In the genomic region with DNA sequence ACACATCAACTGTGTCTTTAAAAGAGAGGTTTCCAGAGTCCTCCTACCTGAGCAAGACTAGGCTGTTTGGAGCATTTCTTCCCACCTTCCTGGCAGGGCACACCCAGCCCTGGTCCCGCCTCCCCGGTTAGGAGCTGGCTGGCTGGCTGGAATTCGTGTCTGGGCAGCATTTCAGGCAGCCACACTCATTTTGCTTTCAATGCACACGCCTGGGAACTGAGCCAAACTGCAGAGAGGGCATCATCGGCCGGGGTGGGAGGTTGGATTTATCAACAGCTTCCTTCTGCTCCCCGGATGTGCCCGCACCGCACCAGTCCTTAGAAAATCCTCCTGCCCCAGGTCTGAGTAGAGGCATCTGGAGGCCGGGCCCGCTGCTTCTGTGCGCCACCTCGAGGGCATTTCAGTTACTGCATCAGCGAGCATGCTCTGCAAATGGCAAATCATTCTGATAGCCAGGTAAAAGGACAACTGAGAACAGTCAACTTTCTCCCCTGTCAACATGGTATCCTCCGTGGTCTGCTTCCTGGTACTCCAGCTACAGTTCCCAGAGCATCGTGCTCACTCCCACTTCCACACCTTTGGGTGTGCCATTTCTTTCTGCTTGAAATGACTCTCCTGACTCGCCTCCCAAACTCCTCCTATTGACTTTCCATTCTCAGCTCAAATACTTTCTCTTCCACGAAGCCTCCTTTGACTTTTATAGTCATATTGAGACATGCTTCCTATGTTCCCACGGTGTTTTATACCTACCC, we compare ENCODE assay signal across 8 cellular contexts. TPM values are rescaled to one million over a fixed set of nuclear protein-coding genes. Genes with fewer than 3 reads are reported as not detected.
A peak's percentile ranks its signal among the peaks of the same experiment; 100 is the strongest.
DNase-seq lines count a peak whose midpoint lies in the region; ATAC-seq and TF ChIP-seq lines count a peak whose summit lies in the region.

No MANE protein-coding gene starts in this region.

- ATAC-seq in SK-N-SH treated with all-trans-retinoic acid at 6 μM for 48 hours (peak; percentile 98), Right ventricle myocardium superior (ENCODE audit: poor library complexity) (peak; percentile 86), HG03025 (IDR thresholded peaks at IDR 0.05; ENCODE audit: low FRiP score, unreplicated experiment) (no peak)

- H3K4me3 ChIP-seq in parathyroid adenoma (ENCODE audit: low read depth, low read length) (no peak overlapping the region), tibial artery (no peak overlapping the region)

- intact Hi-C loops in Right ventricle myocardium superior (cut with DNase I) (loop anchor here (5.0 to 10.0 kb wide), 2 partner anchors 37 to 119 kb away; a partner anchor contains a TSS), tibial artery (cut with DNase I; ENCODE audit: low total_unique reads) (loop anchor here (10.0 kb wide), 1 partner anchor 59 kb away; a partner anchor contains a TSS)

- no peaks in the 10 kb centered on the region for H3K79me2 ChIP-seq in parathyroid adenoma

- H3K4me1 ChIP-seq in parathyroid adenoma (peaks cover 7% of the 10 kb centered on the region), tibial artery (peaks cover 0 to 24% (median 15%) of the 10 kb centered on the region in 4 donors)

- H3K9me3 ChIP-seq in parathyroid adenoma (ENCODE audit: control insufficient read depth, low read length) (no peaks in the 10 kb centered on the region), tibial artery (no peaks in the 10 kb centered on the region)

- DNase-seq in GM04504 (ENCODE audit: low read depth) (peak; percentile 82), NCI-H1105 (lab: John Stamatoyannopoulos, UW) (peak; percentile 99), Right ventricle myocardium superior (peak; percentile 91), tibial artery (peak; percentile 82 to 92)
- peak; percentile 74 for DNase-seq in activated naive CD8-positive, alpha-beta T cell treated with anti-CD3 and anti-CD28 coated beads, Interleukin-2, amount 50 U/mL, for 16 hours (ENCODE audit: low read depth, low spot score)

- peak; percentile 86 for TF ChIP-seq CTCF in parathyroid adenoma (IDR thresholded peaks at IDR 0.05)
- TF ChIP-seq CTCF in tibial artery (IDR thresholded peaks at IDR 0.05): peak; percentile 91 to 92

- no peak overlapping the region for H3K9ac ChIP-seq in parathyroid adenoma

- peak overlapping the region; percentile 60 for H2AFZ ChIP-seq in parathyroid adenoma

- H3K27ac ChIP-seq in parathyroid adenoma: peak overlapping the region; percentile 45
- peak overlapping the region in 1 of 2 donors; percentile 48 for H3K27ac ChIP-seq in tibial artery

- H3K36me3 ChIP-seq in parathyroid adenoma (ENCODE audit: control insufficient read depth, insufficient read depth, low read length): no peaks in the 10 kb centered on the region
- H3K36me3 ChIP-seq in tibial artery: peaks cover 0 to 57% (median 8%) of the 10 kb centered on the region in 3 donors

- no peaks in the 10 kb centered on the region for H3K27me3 ChIP-seq in parathyroid adenoma (ENCODE audit: control insufficient read depth, insufficient read depth, low read length)
- no peaks in the 10 kb centered on the region for H3K27me3 ChIP-seq in tibial artery

- peak overlapping the region; percentile 45 for H3K4me2 ChIP-seq in parathyroid adenoma (ENCODE audit: low read length)

TF ChIP-seq in SK-N-SH treated with all-trans-retinoic acid at 6 μM for 48 hours, 23 proteins besides CTCF, POLR2A, EP300 and RAD21:
- TF ChIP-seq, protein P1, sequence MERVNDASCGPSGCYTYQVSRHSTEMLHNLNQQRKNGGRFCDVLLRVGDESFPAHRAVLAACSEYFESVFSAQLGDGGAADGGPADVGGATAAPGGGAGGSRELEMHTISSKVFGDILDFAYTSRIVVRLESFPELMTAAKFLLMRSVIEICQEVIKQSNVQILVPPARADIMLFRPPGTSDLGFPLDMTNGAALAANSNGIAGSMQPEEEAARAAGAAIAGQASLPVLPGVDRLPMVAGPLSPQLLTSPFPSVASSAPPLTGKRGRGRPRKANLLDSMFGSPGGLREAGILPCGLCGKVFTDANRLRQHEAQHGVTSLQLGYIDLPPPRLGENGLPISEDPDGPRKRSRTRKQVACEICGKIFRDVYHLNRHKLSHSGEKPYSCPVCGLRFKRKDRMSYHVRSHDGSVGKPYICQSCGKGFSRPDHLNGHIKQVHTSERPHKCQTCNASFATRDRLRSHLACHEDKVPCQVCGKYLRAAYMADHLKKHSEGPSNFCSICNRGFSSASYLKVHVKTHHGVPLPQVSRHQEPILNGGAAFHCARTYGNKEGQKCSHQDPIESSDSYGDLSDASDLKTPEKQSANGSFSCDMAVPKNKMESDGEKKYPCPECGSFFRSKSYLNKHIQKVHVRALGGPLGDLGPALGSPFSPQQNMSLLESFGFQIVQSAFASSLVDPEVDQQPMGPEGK (CRISPR knock-in tag; IDR thresholded peaks at IDR 0.05; ENCODE audit: borderline replicate concordance): peak; percentile 76; the same call in 1 of the 2 replicates
- TF ChIP-seq TCF4 (CRISPR knock-in tag; IDR thresholded peaks at IDR 0.05; ENCODE audit: borderline replicate concordance): peak; percentile 51; the same call in 1 of the 2 replicates
- TF ChIP-seq, protein P2, sequence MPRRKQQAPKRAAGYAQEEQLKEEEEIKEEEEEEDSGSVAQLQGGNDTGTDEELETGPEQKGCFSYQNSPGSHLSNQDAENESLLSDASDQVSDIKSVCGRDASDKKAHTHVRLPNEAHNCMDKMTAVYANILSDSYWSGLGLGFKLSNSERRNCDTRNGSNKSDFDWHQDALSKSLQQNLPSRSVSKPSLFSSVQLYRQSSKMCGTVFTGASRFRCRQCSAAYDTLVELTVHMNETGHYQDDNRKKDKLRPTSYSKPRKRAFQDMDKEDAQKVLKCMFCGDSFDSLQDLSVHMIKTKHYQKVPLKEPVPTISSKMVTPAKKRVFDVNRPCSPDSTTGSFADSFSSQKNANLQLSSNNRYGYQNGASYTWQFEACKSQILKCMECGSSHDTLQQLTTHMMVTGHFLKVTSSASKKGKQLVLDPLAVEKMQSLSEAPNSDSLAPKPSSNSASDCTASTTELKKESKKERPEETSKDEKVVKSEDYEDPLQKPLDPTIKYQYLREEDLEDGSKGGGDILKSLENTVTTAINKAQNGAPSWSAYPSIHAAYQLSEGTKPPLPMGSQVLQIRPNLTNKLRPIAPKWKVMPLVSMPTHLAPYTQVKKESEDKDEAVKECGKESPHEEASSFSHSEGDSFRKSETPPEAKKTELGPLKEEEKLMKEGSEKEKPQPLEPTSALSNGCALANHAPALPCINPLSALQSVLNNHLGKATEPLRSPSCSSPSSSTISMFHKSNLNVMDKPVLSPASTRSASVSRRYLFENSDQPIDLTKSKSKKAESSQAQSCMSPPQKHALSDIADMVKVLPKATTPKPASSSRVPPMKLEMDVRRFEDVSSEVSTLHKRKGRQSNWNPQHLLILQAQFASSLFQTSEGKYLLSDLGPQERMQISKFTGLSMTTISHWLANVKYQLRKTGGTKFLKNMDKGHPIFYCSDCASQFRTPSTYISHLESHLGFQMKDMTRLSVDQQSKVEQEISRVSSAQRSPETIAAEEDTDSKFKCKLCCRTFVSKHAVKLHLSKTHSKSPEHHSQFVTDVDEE (CRISPR knock-in tag; IDR thresholded peaks at IDR 0.05): peak; percentile 48; the same call in 1 of the 2 replicates
- no peak for TF ChIP-seq ZFP30 (CRISPR knock-in tag; IDR thresholded peaks at IDR 0.05)

RNA-seq across cellular contexts. Expression of a gene that starts 20.6 kb away (rescaled TPM):
- 72.7 TPM for total RNA-seq in Right ventricle myocardium superior

RNA-seq across cellular contexts. Expression of a gene that starts 34.3 kb away (rescaled TPM):
- 11.4 TPM for total RNA-seq in Right ventricle myocardium superior

RNA-seq across cellular contexts. Expression of a gene that starts 59.8 kb away (rescaled TPM):
- total RNA-seq in Right ventricle myocardium superior: 53.5 TPM
